20 cellular contexts compared by ENCODE assay signal in the genomic region with DNA sequence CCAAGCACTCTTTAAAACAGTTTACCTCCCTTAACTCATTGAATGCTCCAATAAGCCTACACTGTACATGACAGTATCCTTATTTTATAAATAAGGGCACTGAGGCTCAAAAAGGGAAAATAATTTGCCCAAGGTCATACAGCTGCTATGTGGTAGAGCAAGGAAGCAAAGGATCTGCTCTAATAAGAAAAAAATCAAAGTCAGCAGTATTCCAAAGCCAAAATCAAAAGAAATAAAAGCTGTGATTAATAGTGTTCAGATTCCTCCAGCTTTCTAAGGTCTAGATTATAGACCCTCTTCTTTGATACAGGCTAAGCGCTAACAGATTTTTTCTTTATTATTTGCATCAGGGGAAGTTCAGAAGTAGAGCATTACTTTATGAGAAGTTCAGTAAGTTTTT. TPM values are rescaled to one million over a fixed set of nuclear protein-coding genes. Genes with fewer than 3 reads are reported as not detected.
"Had no signal": no experiment of that assay in that cellular context is flagged by ENCODE, and none has a peak within 500 bp of the region (broad histone marks: within the 10 kb centered on the region; RNA-seq: fewer than 3 reads in every experiment).

No MANE protein-coding gene starts in this region.

- H3K27me3 ChIP-seq: pancreas, tibial nerve, uterus had no signal

- H3K36me3 ChIP-seq: left ventricle myocardium inferior, pancreas, tibial nerve, uterus had no signal

- H3K9me3 Mint-ChIP-seq: mesothelial cell of epicardium; nephron; neural crest cell; stimulated activated memory B cell treated with anti-CD40 and anti-IgM and Interleukin-4, amounts not matched to agents 10 μg/mL and 1 μg/mL and 100 μg/mL, for 72 hours; stimulated activated naive CD8-positive, alpha-beta T cell treated with anti-CD3 and anti-CD28 coated beads, Interleukin-15, amount 100 ng/mL, for 72 hours; type B pancreatic cell had no signal

- H3K9me3 ChIP-seq: left ventricle myocardium inferior, pancreas, psoas muscle, tibial nerve, uterus had no signal

- H3K36me3 Mint-ChIP-seq: mesothelial cell of epicardium; naive B cell; stimulated activated memory B cell treated with anti-CD40 and anti-IgM and Interleukin-4, amounts not matched to agents 10 μg/mL and 1 μg/mL and 100 μg/mL, for 72 hours; type B pancreatic cell had no signal

- ATAC-seq: stimulated activated memory B cell treated with anti-CD40 and anti-IgM and Interleukin-4, amounts not matched to agents 10 μg/mL and 1 μg/mL and 100 μg/mL, for 72 hours had no signal

- FAIRE-seq: pancreas had no signal

- H3K4me3 Mint-ChIP-seq: mesothelial cell of epicardium; nephron; neural crest cell; stimulated activated memory B cell treated with anti-CD40 and anti-IgM and Interleukin-4, amounts not matched to agents 10 μg/mL and 1 μg/mL and 100 μg/mL, for 72 hours; stimulated activated naive CD8-positive, alpha-beta T cell treated with anti-CD3 and anti-CD28 coated beads, Interleukin-15, amount 100 ng/mL, for 72 hours; type B pancreatic cell had no signal

- H3K27me3 Mint-ChIP-seq: naive B cell; stimulated activated memory B cell treated with anti-CD40 and anti-IgM and Interleukin-4, amounts not matched to agents 10 μg/mL and 1 μg/mL and 100 μg/mL, for 72 hours; stimulated activated naive CD8-positive, alpha-beta T cell treated with anti-CD3 and anti-CD28 coated beads, Interleukin-15, amount 100 ng/mL, for 72 hours; type B pancreatic cell had no signal

- H3K27ac Mint-ChIP-seq: mesothelial cell of epicardium; stimulated activated memory B cell treated with anti-CD40 and anti-IgM and Interleukin-4, amounts not matched to agents 10 μg/mL and 1 μg/mL and 100 μg/mL, for 72 hours; stimulated activated naive CD8-positive, alpha-beta T cell treated with anti-CD3 and anti-CD28 coated beads, Interleukin-15, amount 100 ng/mL, for 72 hours; type B pancreatic cell had no signal

- DNase-seq: naive B cell; stimulated activated CD4-positive, alpha-beta T cell treated with anti-CD3 and anti-CD28 coated beads, Interleukin-1b, Interleukin-23, amount 100 ng/mL, for 48 hours; stimulated activated CD4-positive, alpha-beta T cell treated with anti-CD3 and anti-CD28 coated beads, Interleukin-2, amount 100 ng/mL, for 48 hours; stimulated activated CD4-positive, alpha-beta T cell treated with anti-CD3 and anti-CD28 coated beads, Interleukin-4, amount 100 ng/mL, for 4 hours; stimulated activated CD8-positive, alpha-beta memory T cell treated with anti-CD3 and anti-CD28 coated beads, Interleukin-4, amount 100 ng/mL, for 48 hours; stimulated activated naive CD4-positive, alpha-beta T cell treated with Interleukin-2 at 50 U/mL for 16 hours; stimulated activated naive CD8-positive, alpha-beta T cell treated with anti-CD3 and anti-CD28 coated beads, Interleukin-15, amount 100 ng/mL, for 72 hours had no signal

- H3K27ac ChIP-seq: left ventricle myocardium inferior, pancreas, psoas muscle, tibial nerve, uterus had no signal

- H3K4me3 ChIP-seq: left ventricle myocardium inferior, lung, pancreas, psoas muscle, tibial nerve, uterus had no signal

- H3K4me1 ChIP-seq: left ventricle myocardium inferior, pancreas, tibial nerve, uterus had no signal

RNA-seq across cellular contexts. Expression of gene IL12RB2, which starts 39.3 kb away (rescaled TPM):
- total RNA-seq: osteoblast, smooth muscle cell had no signal
- polyA plus RNA-seq: smooth muscle cell had no signal
